8 cellular contexts compared by ENCODE assay signal in the genomic region with DNA sequence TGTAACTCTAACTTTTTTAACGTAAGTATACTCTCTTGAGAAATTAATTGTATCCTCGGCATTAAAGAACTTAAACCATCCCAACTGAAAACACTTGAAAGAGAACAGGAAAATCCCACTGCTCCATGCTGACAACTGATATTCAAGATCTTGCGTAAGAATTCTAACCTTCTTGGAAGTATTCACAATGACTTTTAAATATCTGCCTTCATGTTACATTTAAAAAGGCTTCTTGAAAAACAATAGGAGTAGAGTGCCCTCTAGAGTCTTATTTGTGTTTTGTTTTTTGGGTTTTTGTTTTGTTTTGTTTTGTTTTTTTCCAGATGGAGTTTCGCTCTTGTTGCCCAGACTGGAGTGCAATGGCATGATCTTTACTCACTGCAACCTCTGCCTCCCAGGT.
A peak's percentile ranks its signal among the peaks of the same experiment; 100 is the strongest.
DNase-seq lines count a peak whose midpoint lies in the region; ATAC-seq and TF ChIP-seq lines count a peak whose summit lies in the region.

No MANE protein-coding gene starts in this region.

- no peak overlapping the region for H3K9ac ChIP-seq in OCI-LY1 (ENCODE audit: low read length)

- peak; percentile 21 for DNase-seq in DMS 273 treated with DMSO at 0.1 percent for 48 hours (lab: John Stamatoyannopoulos, UW)
- peak; percentile 54 for DNase-seq in epithelial cell of proximal tubule (ENCODE audit: low read depth)
- no peak for DNase-seq in osteocyte (ENCODE audit: extremely low spot score, unreplicated experiment)
- DNase-seq in activated CD4-positive, alpha-beta memory T cell treated with anti-CD3 and anti-CD28 coated beads for 36 hours: no peak
- DNase-seq in iPS-NIHi7 (ENCODE audit: extremely low spot score): no peak

- H3F3A ChIP-seq in OCI-LY1 (ENCODE audit: insufficient read depth, low read length): no peaks in the 10 kb centered on the region

- H3K9me3 ChIP-seq in OCI-LY1 (ENCODE audit: low read length): no peaks in the 10 kb centered on the region

- no peak overlapping the region for H3K27ac Mint-ChIP-seq in osteocyte (ENCODE audit: unreplicated experiment)
- no peak overlapping the region for H3K27ac Mint-ChIP-seq in activated CD4-positive, alpha-beta memory T cell treated with anti-CD3 and anti-CD28 coated beads for 36 hours

- H2AFZ ChIP-seq in OCI-LY1 (ENCODE audit: low read length): no peak overlapping the region

- no peaks in the 10 kb centered on the region for H3K36me3 Mint-ChIP-seq in osteocyte (ENCODE audit: unreplicated experiment)
- H3K36me3 Mint-ChIP-seq in activated CD4-positive, alpha-beta memory T cell treated with anti-CD3 and anti-CD28 coated beads for 36 hours: no peaks in the 10 kb centered on the region

- no peak overlapping the region for H3K4me3 ChIP-seq in OCI-LY1 (ENCODE audit: low read depth, low read length, poor library complexity, severe bottlenecking)
- no peak overlapping the region for H3K4me3 ChIP-seq in epithelial cell of proximal tubule (ENCODE audit: low read depth, low read length)

- no peaks in the 10 kb centered on the region for H3K9me3 Mint-ChIP-seq in osteocyte (ENCODE audit: unreplicated experiment)
- no peaks in the 10 kb centered on the region for H3K9me3 Mint-ChIP-seq in activated CD4-positive, alpha-beta memory T cell treated with anti-CD3 and anti-CD28 coated beads for 36 hours

- H4K20me1 ChIP-seq in OCI-LY1 (ENCODE audit: insufficient read depth, low read length): no peaks in the 10 kb centered on the region

- no peak overlapping the region for H3K4me2 ChIP-seq in OCI-LY1 (ENCODE audit: low read length)

- CTCF ChIA-PET in activated CD4-positive, alpha-beta memory T cell treated with anti-CD3 and anti-CD28 coated beads for 36 hours (lab: Charles Lee): no interaction called here

- no peaks in the 10 kb centered on the region for H3K27me3 ChIP-seq in OCI-LY1 (ENCODE audit: insufficient read depth, low read length)

- no peaks in the 10 kb centered on the region for H3K27me3 Mint-ChIP-seq in osteocyte (ENCODE audit: unreplicated experiment)
- peaks cover 3% of the 10 kb centered on the region for H3K27me3 Mint-ChIP-seq in activated CD4-positive, alpha-beta memory T cell treated with anti-CD3 and anti-CD28 coated beads for 36 hours

- no peaks in the 10 kb centered on the region for H3K79me2 ChIP-seq in OCI-LY1 (ENCODE audit: insufficient read depth, low read length)

- ATAC-seq in HG03432 (IDR thresholded peaks at IDR 0.05; ENCODE audit: unreplicated experiment): peak; percentile 44
- no peak for ATAC-seq in GM19035 (IDR thresholded peaks at IDR 0.05; ENCODE audit: unreplicated experiment)

- H3K4me1 ChIP-seq in OCI-LY1 (ENCODE audit: insufficient read depth, low read length, severe bottlenecking): no peaks in the 10 kb centered on the region

- TF ChIP-seq CTCF in OCI-LY1 (IDR thresholded peaks at IDR 0.05; ENCODE audit: low read length): peak; percentile 52; the same call in 1 of the 2 replicates
- peak; percentile 55 for TF ChIP-seq CTCF in epithelial cell of proximal tubule (conservative IDR thresholded peaks at IDR 0.05; ENCODE audit: low read depth, low read length)
- TF ChIP-seq CTCF in osteocyte (IDR thresholded peaks at IDR 0.05): peak; percentile 66

- no peaks in the 10 kb centered on the region for H3K36me3 ChIP-seq in OCI-LY1 (ENCODE audit: insufficient read depth, low read length)

- intact Hi-C loops in activated CD4-positive, alpha-beta memory T cell treated with anti-CD3 and anti-CD28 coated beads for 36 hours (cut with micrococcal nuclease): loop anchor here (1.0 to 10.0 kb wide), 2 partner anchors 410 to 906 kb away; no protein-coding TSS in a partner anchor

- H3K4me1 Mint-ChIP-seq in osteocyte (ENCODE audit: unreplicated experiment): peaks cover 18% of the 10 kb centered on the region
- H3K4me1 Mint-ChIP-seq in activated CD4-positive, alpha-beta memory T cell treated with anti-CD3 and anti-CD28 coated beads for 36 hours (ENCODE audit: low read depth): peaks cover 10% of the 10 kb centered on the region

- POLR2A ChIA-PET in activated CD4-positive, alpha-beta memory T cell treated with anti-CD3 and anti-CD28 coated beads for 36 hours (lab: Charles Lee): no interaction called here

- no peaks in the 10 kb centered on the region for H3K9me2 ChIP-seq in OCI-LY1 (ENCODE audit: low read depth, low read length)

- H3K4me3 Mint-ChIP-seq in osteocyte (ENCODE audit: unreplicated experiment): no peak overlapping the region
- no peak overlapping the region for H3K4me3 Mint-ChIP-seq in activated CD4-positive, alpha-beta memory T cell treated with anti-CD3 and anti-CD28 coated beads for 36 hours

- no peak overlapping the region for H3K27ac ChIP-seq in OCI-LY1 (ENCODE audit: low read depth, low read length, poor library complexity, severe bottlenecking)

Comparison
In these comparisons a context has a peak if more than half of its experiments do, and no peak if none do; other contexts are left out.
1. DNase-seq: peak in DMS 273 treated with DMSO at 0.1 percent for 48 hours (single experiment) and epithelial cell of proximal tubule (single experiment); none in osteocyte (single experiment), activated CD4-positive, alpha-beta memory T cell treated with anti-CD3 and anti-CD28 coated beads for 36 hours (single experiment) and iPS-NIHi7 (single experiment).
2. Peak in every context shown above with its lines, with median percentiles within 50 percentile points of each other: CTCF ChIP-seq.